ENCODE assay signal across 10 cellular contexts in genomic region chr3:165895919-165896318, GRCh38. TPM values are rescaled to one million over a fixed set of nuclear protein-coding genes. Genes with fewer than 3 reads are reported as not detected.
DNase-seq lines count a peak whose midpoint lies in the region; ATAC-seq and TF ChIP-seq lines count a peak whose summit lies in the region.
"Had no signal": no experiment of that assay in that cellular context is flagged by ENCODE, and none has a peak within 500 bp of the region (broad histone marks: within the 10 kb centered on the region; RNA-seq: fewer than 3 reads in every experiment).

No MANE protein-coding gene starts in this region.

- no peaks in the 10 kb centered on the region for H3F3A ChIP-seq in OCI-LY1 (ENCODE audit: insufficient read depth, low read length)

- no peaks in the 10 kb centered on the region for H4K20me1 ChIP-seq in OCI-LY1 (ENCODE audit: insufficient read depth, low read length)

- H3K4me3 Mint-ChIP-seq in natural killer cell, result no peak overlapping the region
- H3K4me3 Mint-ChIP-seq: activated CD4-positive, alpha-beta T cell treated with anti-CD3 and anti-CD28 coated beads, Interleukin-2, amount 10 ng/mL, durations not matched to agents 7 days and 5 days; brain had no signal

- H3K27ac Mint-ChIP-seq in natural killer cell, result no peak overlapping the region
- H3K27ac Mint-ChIP-seq: activated CD4-positive, alpha-beta T cell treated with anti-CD3 and anti-CD28 coated beads, Interleukin-2, amount 10 ng/mL, durations not matched to agents 7 days and 5 days; brain had no signal

- DNase-seq in AG04450 (ENCODE audit: low read depth, low spot score) (no peak), GM13976 (ENCODE audit: low spot score) (no peak), epithelial cell of esophagus (ENCODE audit: low read depth) (peak; percentile 34), right cardiac atrium (no peak), natural killer cell (no peak)
- DNase-seq: activated CD4-positive, alpha-beta T cell treated with anti-CD3 and anti-CD28 coated beads, Interleukin-2, amount 10 ng/mL, durations not matched to agents 7 days and 5 days had no signal

- no peaks in the 10 kb centered on the region for H3K36me3 ChIP-seq in OCI-LY1 (ENCODE audit: insufficient read depth, low read length)

- ATAC-seq in GM18868 (IDR thresholded peaks at IDR 0.05; ENCODE audit: unreplicated experiment), result no peak
- ATAC-seq in HG03280 (IDR thresholded peaks at IDR 0.05; ENCODE audit: unreplicated experiment), result no peak
- ATAC-seq in right cardiac atrium, result no peak
- ATAC-seq in natural killer cell, result no peak

- intact Hi-C loops in right cardiac atrium (cut with DNase I) (no loop called here), natural killer cell (cut with micrococcal nuclease) (no loop called here)

- H3K4me3 ChIP-seq in AG04450 (ENCODE audit: low read depth, low read length), result no peak overlapping the region
- H3K4me3 ChIP-seq in OCI-LY1 (ENCODE audit: low read depth, low read length, poor library complexity, severe bottlenecking), result no peak overlapping the region
- H3K4me3 ChIP-seq in epithelial cell of esophagus (ENCODE audit: low read length), result no peak overlapping the region
- no peak overlapping the region for H3K4me3 ChIP-seq in right cardiac atrium (ENCODE audit: low read length)

- no peaks in the 10 kb centered on the region for H3K4me1 Mint-ChIP-seq in natural killer cell
- H3K4me1 Mint-ChIP-seq: activated CD4-positive, alpha-beta T cell treated with anti-CD3 and anti-CD28 coated beads, Interleukin-2, amount 10 ng/mL, durations not matched to agents 7 days and 5 days; brain had no signal

- POLR2A ChIA-PET in AG04450 (lab: Yijun Ruan, JAX), result no interaction called here

- no peaks in the 10 kb centered on the region for H3K36me3 Mint-ChIP-seq in natural killer cell
- H3K36me3 Mint-ChIP-seq: brain had no signal

- TF ChIP-seq CTCF in AG04450 (IDR thresholded peaks at IDR 0.05; ENCODE audit: low read depth, low read length), result 0 out of 2 replicates have a peak, but pooled peaks have one; percentile 24
- peak; percentile 34 for TF ChIP-seq CTCF in GM13976 (IDR thresholded peaks at IDR 0.05; ENCODE audit: borderline replicate concordance, control extremely low read depth, extremely low read depth, insufficient read depth, missing control alignments)
- TF ChIP-seq CTCF in OCI-LY1 (IDR thresholded peaks at IDR 0.05; ENCODE audit: low read length), result peak; percentile 80
- TF ChIP-seq CTCF in epithelial cell of esophagus (IDR thresholded peaks at IDR 0.05; ENCODE audit: insufficient read depth, low read depth, low read length, missing control alignments), result peak; percentile 33
- TF ChIP-seq CTCF in natural killer cell (IDR thresholded peaks at IDR 0.05), result no peak

- H3K79me2 ChIP-seq in OCI-LY1 (ENCODE audit: insufficient read depth, low read length), result no peaks in the 10 kb centered on the region

- no peaks in the 10 kb centered on the region for H3K9me2 ChIP-seq in OCI-LY1 (ENCODE audit: low read depth, low read length)

- in situ Hi-C loops in GM13976 (cut with MboI; ENCODE audit: low sequenced_read_pairs, unreplicated experiment), result no loop called here

- H3K9ac ChIP-seq in OCI-LY1 (ENCODE audit: low read length), result no peak overlapping the region

- no peak overlapping the region for H3K4me2 ChIP-seq in OCI-LY1 (ENCODE audit: low read length)

- H3K27me3 Mint-ChIP-seq in natural killer cell (ENCODE audit: low read depth in 2 of 2), result no peaks in the 10 kb centered on the region
- H3K27me3 Mint-ChIP-seq: activated CD4-positive, alpha-beta T cell treated with anti-CD3 and anti-CD28 coated beads, Interleukin-2, amount 10 ng/mL, durations not matched to agents 7 days and 5 days; brain had no signal

- CTCF ChIA-PET in AG04450 (lab: Charles Lee), result interaction anchor here (0.6 to 1.9 kb wide), 2 partner anchors 10 to 40 kb away, joined by 4 to 7 read pairs; no protein-coding TSS in a partner anchor

- H3K9me3 ChIP-seq in AG04450 (ENCODE audit: control insufficient read depth, insufficient read depth, low read length) (no peaks in the 10 kb centered on the region), OCI-LY1 (ENCODE audit: low read length) (no peaks in the 10 kb centered on the region), right cardiac atrium (ENCODE audit: control insufficient read depth, low read length) (no peaks in the 10 kb centered on the region)

- no peak overlapping the region for H2AFZ ChIP-seq in OCI-LY1 (ENCODE audit: low read length)

- H3K9me3 Mint-ChIP-seq in natural killer cell, result peaks cover 5 to 14% of the 10 kb centered on the region in 2 donors
- H3K9me3 Mint-ChIP-seq: activated CD4-positive, alpha-beta T cell treated with anti-CD3 and anti-CD28 coated beads, Interleukin-2, amount 10 ng/mL, durations not matched to agents 7 days and 5 days; brain had no signal

- 41% methylated on average over 5 of the region's 5 CpGs for WGBS in right cardiac atrium

- H3K27ac ChIP-seq in AG04450 (ENCODE audit: low read depth, low read length) (no peak overlapping the region), OCI-LY1 (ENCODE audit: low read depth, low read length, poor library complexity, severe bottlenecking) (no peak overlapping the region), right cardiac atrium (ENCODE audit: low read length) (no peak overlapping the region)

- H3K4me1 ChIP-seq in OCI-LY1 (ENCODE audit: insufficient read depth, low read length, severe bottlenecking) (no peaks in the 10 kb centered on the region), right cardiac atrium (ENCODE audit: control insufficient read depth, insufficient read depth, low read length) (no peaks in the 10 kb centered on the region)

- no peaks in the 10 kb centered on the region for H3K27me3 ChIP-seq in AG04450 (ENCODE audit: control insufficient read depth, insufficient read depth, low read length)
- H3K27me3 ChIP-seq in OCI-LY1 (ENCODE audit: insufficient read depth, low read length), result no peaks in the 10 kb centered on the region
- H3K27me3 ChIP-seq in right cardiac atrium (ENCODE audit: control insufficient read depth, insufficient read depth), result no peaks in the 10 kb centered on the region

RNA-seq across cellular contexts. Expression of gene BCHE, which starts 58.7 kb away (rescaled TPM):
- polyA plus RNA-seq in AG04450 (2011; rRNA removed) (2.4 and 3.1 TPM in 2 replicates), right cardiac atrium (8.4 TPM)
- 0.46 and 1.6 TPM in 2 replicates for polyA minus RNA-seq in AG04450 (2011; rRNA and poly(A)+ RNA removed)
- total RNA-seq in right cardiac atrium (10 to 100 TPM in 3 of 4 donors, 1 to 10 TPM in 1; 9.7 to 11.4 (median 10.2) TPM), natural killer cell (not detected)
- total RNA-seq: activated CD4-positive, alpha-beta T cell treated with anti-CD3 and anti-CD28 coated beads, Interleukin-2, amount 10 ng/mL, durations not matched to agents 7 days and 5 days had no signal

Comparison
In these comparisons a context has a peak if more than half of its experiments do, and no peak if none do; other contexts are left out.
1. RNA of gene BCHE, which starts 58.7 kb away (total RNA-seq): 9.7 to 11.4 TPM in right cardiac atrium; not detected in natural killer cell; every median in the first group is over 10 times any median in the second.